ENCODE assay signal across 28 cellular contexts in genomic region chr3:10882851-10883250, GRCh38.
A peak's percentile ranks its signal among the peaks of the same experiment; 100 is the strongest.
DNase-seq lines count a peak whose midpoint lies in the region; ATAC-seq and TF ChIP-seq lines count a peak whose summit lies in the region.
"Had no signal": no experiment of that assay in that cellular context is flagged by ENCODE, and none has a peak within 500 bp of the region (broad histone marks: within the 10 kb centered on the region; RNA-seq: fewer than 3 reads in every experiment).

No MANE protein-coding gene starts in this region.

- H3K9ac ChIP-seq in mesenchymal stem cell (ENCODE audit: low read length), result no peak overlapping the region
- H3K9ac ChIP-seq: BLaER1; BLaER1 treated with 17β-estradiol and CSF1 and Interleukin-3, amounts not matched to agents 10 nM and 100 nM had no signal

- no peak overlapping the region for H3K4me2 ChIP-seq in mesenchymal stem cell (ENCODE audit: low read length, poor library complexity, severe bottlenecking)
- H3K4me2 ChIP-seq: A549, BLaER1 had no signal

- H3K36me3 ChIP-seq in mesenchymal stem cell (ENCODE audit: control insufficient read depth in 1 of 2, insufficient read depth in 2 of 2, low read depth in 1 of 2, low read length in 2 of 2) (no peaks in the 10 kb centered on the region), suprapubic skin (no peaks in the 10 kb centered on the region)
- H3K36me3 ChIP-seq: BE2C; BLaER1; BLaER1 treated with 17β-estradiol and CSF1 and Interleukin-3, amounts not matched to agents 10 nM and 100 nM had no signal

- no peaks in the 10 kb centered on the region for H3K79me1 ChIP-seq in mesenchymal stem cell (replicated peaks; ENCODE audit: low read length, poor library complexity, severe bottlenecking)

- H4K8ac ChIP-seq in mesenchymal stem cell (ENCODE audit: low read length), result no peak overlapping the region

- H3K27me3 Mint-ChIP-seq in stimulated activated memory B cell treated with anti-CD40 and anti-IgM and Interleukin-4, amounts not matched to agents 10 μg/mL and 1 μg/mL and 100 μg/mL, for 72 hours, result peaks cover 43% of the 10 kb centered on the region
- H3K27me3 Mint-ChIP-seq in stimulated activated naive B cell treated with anti-CD40 and anti-IgM and Interleukin-4, amounts not matched to agents 10 μg/mL and 1 μg/mL and 100 μg/mL, for 72 hours, result peaks cover 17 to 29% of the 10 kb centered on the region in 2 donors

- no peak overlapping the region for H3K18ac ChIP-seq in mesenchymal stem cell (ENCODE audit: low read depth in 1 of 2, low read length in 2 of 2)

- no peak overlapping the region for H3K14ac ChIP-seq in mesenchymal stem cell (ENCODE audit: low read length in 2 of 2)

- H2BK12ac ChIP-seq in mesenchymal stem cell (ENCODE audit: low read length in 2 of 2), result no peak overlapping the region

- H4K91ac ChIP-seq in mesenchymal stem cell (ENCODE audit: low read length), result peak overlapping the region; percentile 20

- H3K27ac ChIP-seq in VCaP, result peak overlapping the region; percentile 45; the same call in 1 of the 2 replicates
- H3K27ac ChIP-seq in mesenchymal stem cell (ENCODE audit: low read length, poor library complexity, severe bottlenecking), result no peak overlapping the region
- H3K27ac ChIP-seq in suprapubic skin, result no peak overlapping the region
- H3K27ac ChIP-seq: 22Rv1; A549; BLaER1; BLaER1 treated with 17β-estradiol and CSF1 and Interleukin-3, amounts not matched to agents 10 nM and 100 nM; C4-2B had no signal

- no peak overlapping the region for H3K4ac ChIP-seq in mesenchymal stem cell (ENCODE audit: low read depth in 1 of 2, low read length in 2 of 2)

- H3K4me3 ChIP-seq in mesenchymal stem cell (ENCODE audit: insufficient read depth in 1 of 2, low read depth in 1 of 2, low read length in 2 of 2), result no peak overlapping the region
- no peak overlapping the region for H3K4me3 ChIP-seq in suprapubic skin
- H3K4me3 ChIP-seq: A549; BLaER1; BLaER1 treated with 17β-estradiol and CSF1 and Interleukin-3, amounts not matched to agents 10 nM and 100 nM had no signal

- no peaks in the 10 kb centered on the region for H3K4me1 Mint-ChIP-seq in stimulated activated memory B cell treated with anti-CD40 and anti-IgM and Interleukin-4, amounts not matched to agents 10 μg/mL and 1 μg/mL and 100 μg/mL, for 72 hours
- H3K4me1 Mint-ChIP-seq in stimulated activated naive B cell treated with anti-CD40 and anti-IgM and Interleukin-4, amounts not matched to agents 10 μg/mL and 1 μg/mL and 100 μg/mL, for 72 hours, result no peaks in the 10 kb centered on the region
- H3K4me1 Mint-ChIP-seq: B cell; CD14-positive monocyte; CD4-positive, alpha-beta memory T cell; CD4-positive, CD25-positive, alpha-beta regulatory T cell; CD8-positive, alpha-beta memory T cell had no signal

- no peak overlapping the region for H3K23ac ChIP-seq in mesenchymal stem cell (ENCODE audit: low read length in 2 of 2)

- H3K9me3 Mint-ChIP-seq in stimulated activated memory B cell treated with anti-CD40 and anti-IgM and Interleukin-4, amounts not matched to agents 10 μg/mL and 1 μg/mL and 100 μg/mL, for 72 hours, result peaks cover 4% of the 10 kb centered on the region
- H3K9me3 Mint-ChIP-seq in stimulated activated naive B cell treated with anti-CD40 and anti-IgM and Interleukin-4, amounts not matched to agents 10 μg/mL and 1 μg/mL and 100 μg/mL, for 72 hours, result no peaks in the 10 kb centered on the region
- H3K9me3 Mint-ChIP-seq: CD4-positive, alpha-beta T cell; CD8-positive, alpha-beta memory T cell; CD8-positive, alpha-beta T cell had no signal

- H3K27ac Mint-ChIP-seq in stimulated activated memory B cell treated with anti-CD40 and anti-IgM and Interleukin-4, amounts not matched to agents 10 μg/mL and 1 μg/mL and 100 μg/mL, for 72 hours, result no peak overlapping the region
- no peak overlapping the region for H3K27ac Mint-ChIP-seq in stimulated activated naive B cell treated with anti-CD40 and anti-IgM and Interleukin-4, amounts not matched to agents 10 μg/mL and 1 μg/mL and 100 μg/mL, for 72 hours
- H3K27ac Mint-ChIP-seq: B cell; CD4-positive, alpha-beta memory T cell; CD4-positive, alpha-beta T cell; CD4-positive, CD25-positive, alpha-beta regulatory T cell; CD8-positive, alpha-beta memory T cell; CD8-positive, alpha-beta T cell had no signal

- no peak overlapping the region for H2BK120ac ChIP-seq in mesenchymal stem cell (ENCODE audit: low read depth, low read length)

- no peaks in the 10 kb centered on the region for H3K36me3 Mint-ChIP-seq in stimulated activated memory B cell treated with anti-CD40 and anti-IgM and Interleukin-4, amounts not matched to agents 10 μg/mL and 1 μg/mL and 100 μg/mL, for 72 hours
- peaks cover 0 to 3% of the 10 kb centered on the region in 2 donors for H3K36me3 Mint-ChIP-seq in stimulated activated naive B cell treated with anti-CD40 and anti-IgM and Interleukin-4, amounts not matched to agents 10 μg/mL and 1 μg/mL and 100 μg/mL, for 72 hours
- H3K36me3 Mint-ChIP-seq: CD14-positive monocyte; CD4-positive, alpha-beta memory T cell; CD4-positive, CD25-positive, alpha-beta regulatory T cell; CD8-positive, alpha-beta memory T cell; CD8-positive, alpha-beta T cell had no signal

- TF ChIP-seq POLR2A in suprapubic skin (IDR thresholded peaks at IDR 0.05), result no peak

- H2AK5ac ChIP-seq in mesenchymal stem cell (ENCODE audit: low read length, severe bottlenecking), result no peak overlapping the region

- no peak overlapping the region for H3K4me3 Mint-ChIP-seq in stimulated activated memory B cell treated with anti-CD40 and anti-IgM and Interleukin-4, amounts not matched to agents 10 μg/mL and 1 μg/mL and 100 μg/mL, for 72 hours
- H3K4me3 Mint-ChIP-seq in stimulated activated naive B cell treated with anti-CD40 and anti-IgM and Interleukin-4, amounts not matched to agents 10 μg/mL and 1 μg/mL and 100 μg/mL, for 72 hours, result no peak overlapping the region
- H3K4me3 Mint-ChIP-seq: B cell; CD14-positive monocyte; CD4-positive, alpha-beta memory T cell; CD4-positive, alpha-beta T cell; CD4-positive, CD25-positive, alpha-beta regulatory T cell; CD8-positive, alpha-beta memory T cell; CD8-positive, alpha-beta T cell had no signal

- TF ChIP-seq CTCF in VCaP (conservative IDR thresholded peaks at IDR 0.05) (no peak), suprapubic skin (IDR thresholded peaks at IDR 0.05) (no peak)

- no peak overlapping the region for H2BK5ac ChIP-seq in mesenchymal stem cell (ENCODE audit: low read depth, low read length, poor library complexity, severe bottlenecking)

- H2BK15ac ChIP-seq in mesenchymal stem cell (ENCODE audit: low read depth, poor library complexity, severe bottlenecking), result no peak overlapping the region

- H2AFZ ChIP-seq in mesenchymal stem cell (ENCODE audit: low read depth, low read length), result no peak overlapping the region

- DNase-seq in mesenchymal stem cell (no peak), suprapubic skin (ENCODE audit: low spot score in 2 of 2) (no peak), DMS79 treated with DMSO at 0.1 percent for 48 hours (lab: John Stamatoyannopoulos, UW) (no peak)
- DNase-seq in stimulated activated naive B cell treated with anti-CD40 and anti-IgM and Interleukin-4, amounts not matched to agents 10 μg/mL and 1 μg/mL and 100 μg/mL, for 72 hours, result no peak
- DNase-seq: 8988T; AML-193; CD4-positive, alpha-beta memory T cell; CD4-positive, alpha-beta T cell; CD8-positive, alpha-beta memory T cell; CD8-positive, alpha-beta T cell; COR-L47; DMS 273 treated with DMSO at 0.1 percent for 48 hours; DMS153; DMS79 had no signal

- TF ChIP-seq EP300 in suprapubic skin (IDR thresholded peaks at IDR 0.05), result no peak

- H3K4me1 ChIP-seq in mesenchymal stem cell (ENCODE audit: control insufficient read depth, insufficient read depth, low read depth, low read length) (no peaks in the 10 kb centered on the region), suprapubic skin (no peaks in the 10 kb centered on the region)
- H3K4me1 ChIP-seq: A549, BE2C, Caco-2 had no signal

- peak; percentile 15 for ATAC-seq in esophagus mucosa
- peak; percentile 28 for ATAC-seq in stimulated activated memory B cell treated with anti-CD40 and anti-IgM and Interleukin-4, amounts not matched to agents 10 μg/mL and 1 μg/mL and 100 μg/mL, for 72 hours
- ATAC-seq in stimulated activated naive B cell treated with anti-CD40 and anti-IgM and Interleukin-4, amounts not matched to agents 10 μg/mL and 1 μg/mL and 100 μg/mL, for 72 hours (replicated peaks), result no peak
- no peak for ATAC-seq in GM21529 (IDR thresholded peaks at IDR 0.05; ENCODE audit: unreplicated experiment)
- ATAC-seq: CD8-positive, alpha-beta T cell had no signal

- peaks cover 0 to 56% of the 10 kb centered on the region in 2 experiments for H3K27me3 ChIP-seq in mesenchymal stem cell (ENCODE audit: control insufficient read depth in 1 of 2, insufficient read depth in 1 of 2, low read length in 2 of 2)
- peaks cover 13% of the 10 kb centered on the region for H3K27me3 ChIP-seq in suprapubic skin
- H3K27me3 ChIP-seq: BE2C; BLaER1; BLaER1 treated with 17β-estradiol and CSF1 and Interleukin-3, amounts not matched to agents 10 nM and 100 nM had no signal

- H3K9me3 ChIP-seq in mesenchymal stem cell (ENCODE audit: control insufficient read depth, low read length) (no peaks in the 10 kb centered on the region), suprapubic skin (no peaks in the 10 kb centered on the region)
- H3K9me3 ChIP-seq: A549; BE2C; BLaER1; BLaER1 treated with 17β-estradiol and CSF1 and Interleukin-3, amounts not matched to agents 10 nM and 100 nM; Caco-2 had no signal

- WGBS in mesenchymal stem cell, result 69% methylated on average over 14 of the region's 14 CpGs
- 75% methylated on average over 14 of the region's 14 CpGs for WGBS in suprapubic skin

Comparison
In these comparisons a context has a peak if more than half of its experiments do, and no peak if none do; other contexts are left out.
1. ATAC-seq: peak in esophagus mucosa (single experiment) and stimulated activated memory B cell treated with anti-CD40 and anti-IgM and Interleukin-4, amounts not matched to agents 10 μg/mL and 1 μg/mL and 100 μg/mL, for 72 hours (single experiment); none in stimulated activated naive B cell treated with anti-CD40 and anti-IgM and Interleukin-4, amounts not matched to agents 10 μg/mL and 1 μg/mL and 100 μg/mL, for 72 hours (0 of 2) and GM21529 (single experiment).